1 cellular context compared by ENCODE assay signal in the genomic region with DNA sequence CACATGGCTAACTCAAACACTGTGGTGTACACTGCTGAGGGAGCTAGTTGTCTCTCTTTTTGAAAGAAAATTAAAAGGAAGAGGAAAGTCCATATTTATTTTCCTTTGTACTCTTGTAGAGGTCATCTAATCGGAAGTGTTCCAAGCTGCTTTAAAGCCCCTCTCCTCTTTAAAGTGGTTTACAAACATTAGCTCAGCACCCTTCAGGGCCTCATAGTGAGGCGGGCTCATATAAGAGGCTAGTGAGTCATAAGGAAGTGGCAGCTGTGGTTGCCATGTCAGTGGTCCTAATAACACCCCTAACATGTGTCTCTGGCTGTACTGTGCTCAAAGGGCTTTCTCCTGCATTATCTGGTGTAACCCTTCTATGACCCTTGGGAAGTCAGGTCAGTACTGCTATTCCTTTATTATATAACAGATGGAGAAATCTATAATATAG.
A peak's percentile ranks its signal among the peaks of the same experiment; 100 is the strongest.
TF ChIP-seq lines count a peak whose summit lies in the region.

No MANE protein-coding gene starts in this region.

TF ChIP-seq in HepG2, 621 proteins besides CTCF, POLR2A, EP300 and RAD21 (continued from another document and continues in another):
- TF ChIP-seq, protein P1, sequence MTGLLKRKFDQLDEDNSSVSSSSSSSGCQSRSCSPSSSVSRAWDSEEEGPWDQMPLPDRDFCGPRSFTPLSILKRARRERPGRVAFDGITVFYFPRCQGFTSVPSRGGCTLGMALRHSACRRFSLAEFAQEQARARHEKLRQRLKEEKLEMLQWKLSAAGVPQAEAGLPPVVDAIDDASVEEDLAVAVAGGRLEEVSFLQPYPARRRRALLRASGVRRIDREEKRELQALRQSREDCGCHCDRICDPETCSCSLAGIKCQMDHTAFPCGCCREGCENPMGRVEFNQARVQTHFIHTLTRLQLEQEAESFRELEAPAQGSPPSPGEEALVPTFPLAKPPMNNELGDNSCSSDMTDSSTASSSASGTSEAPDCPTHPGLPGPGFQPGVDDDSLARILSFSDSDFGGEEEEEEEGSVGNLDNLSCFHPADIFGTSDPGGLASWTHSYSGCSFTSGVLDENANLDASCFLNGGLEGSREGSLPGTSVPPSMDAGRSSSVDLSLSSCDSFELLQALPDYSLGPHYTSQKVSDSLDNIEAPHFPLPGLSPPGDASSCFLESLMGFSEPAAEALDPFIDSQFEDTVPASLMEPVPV (CRISPR knock-in tag; IDR thresholded peaks at IDR 0.05): peak; percentile 78; the same call in 1 of the 2 replicates
- TF ChIP-seq ZNF230 (CRISPR knock-in tag; IDR thresholded peaks at IDR 0.05) (no peak), KDM6A (CRISPR knock-in tag; IDR thresholded peaks at IDR 0.05; ENCODE audit: low read depth) (peak; percentile 99), MAF1 (CRISPR knock-in tag; IDR thresholded peaks at IDR 0.05; ENCODE audit: borderline replicate concordance) (0 out of 2 replicates have a peak, but pooled peaks have one; percentile 59), ZNF446 (CRISPR knock-in tag; IDR thresholded peaks at IDR 0.05) (no peak), ZNF124 (CRISPR knock-in tag; IDR thresholded peaks at IDR 0.05) (peak; percentile 80; the same call in 1 of the 2 replicates), ZNF816 (CRISPR knock-in tag; IDR thresholded peaks at IDR 0.05; ENCODE audit: borderline replicate concordance) (peak; percentile 26; the same call in 1 of the 2 replicates), AHR (CRISPR knock-in tag; IDR thresholded peaks at IDR 0.05) (no peak; the same call in 1 of the 2 replicates), ZNF543 (CRISPR knock-in tag; IDR thresholded peaks at IDR 0.05) (no peak), ADNP (CRISPR knock-in tag; IDR thresholded peaks at IDR 0.05) (no peak), POLR2AphosphoS5 (IDR thresholded peaks at IDR 0.05; ENCODE audit: low read depth, low read length) (no peak; the same call in none of the 2 replicates), ERF (CRISPR knock-in tag; IDR thresholded peaks at IDR 0.05) (peak; percentile 100), PHF20 (CRISPR knock-in tag; IDR thresholded peaks at IDR 0.05) (no peak), ONECUT2 (CRISPR knock-in tag; IDR thresholded peaks at IDR 0.05) (no peak; the same call in 1 of the 2 replicates), FOXP1 (IDR thresholded peaks at IDR 0.05) (peak; percentile 43; the same call in 1 of the 2 replicates), FOXP1 (CRISPR knock-in tag; IDR thresholded peaks at IDR 0.05) (peak; percentile 99), ZMYM3 (CRISPR knock-in tag; IDR thresholded peaks at IDR 0.05) (peak; percentile 87), ZNF563 (CRISPR knock-in tag; IDR thresholded peaks at IDR 0.05) (no peak), SETDB1 (CRISPR knock-in tag; IDR thresholded peaks at IDR 0.05; ENCODE audit: borderline replicate concordance) (no peak), RARA (CRISPR knock-in tag; IDR thresholded peaks at IDR 0.05) (peak; percentile 98), SOX5 (CRISPR knock-in tag; IDR thresholded peaks at IDR 0.05; ENCODE audit: borderline replicate concordance) (peak; percentile 97), AGO2 (optimal IDR thresholded peaks at IDR 0.05; ENCODE audit: low read depth, low read length) (no peak), EHMT2 (IDR thresholded peaks at IDR 0.05; ENCODE audit: borderline replicate concordance, low read depth, low read length) (0 out of 2 replicates have a peak, but pooled peaks have one; percentile 73), ZSCAN30 (CRISPR knock-in tag; IDR thresholded peaks at IDR 0.05) (0 out of 2 replicates have a peak, but pooled peaks have one; percentile 66)
- TF ChIP-seq, protein P2, sequence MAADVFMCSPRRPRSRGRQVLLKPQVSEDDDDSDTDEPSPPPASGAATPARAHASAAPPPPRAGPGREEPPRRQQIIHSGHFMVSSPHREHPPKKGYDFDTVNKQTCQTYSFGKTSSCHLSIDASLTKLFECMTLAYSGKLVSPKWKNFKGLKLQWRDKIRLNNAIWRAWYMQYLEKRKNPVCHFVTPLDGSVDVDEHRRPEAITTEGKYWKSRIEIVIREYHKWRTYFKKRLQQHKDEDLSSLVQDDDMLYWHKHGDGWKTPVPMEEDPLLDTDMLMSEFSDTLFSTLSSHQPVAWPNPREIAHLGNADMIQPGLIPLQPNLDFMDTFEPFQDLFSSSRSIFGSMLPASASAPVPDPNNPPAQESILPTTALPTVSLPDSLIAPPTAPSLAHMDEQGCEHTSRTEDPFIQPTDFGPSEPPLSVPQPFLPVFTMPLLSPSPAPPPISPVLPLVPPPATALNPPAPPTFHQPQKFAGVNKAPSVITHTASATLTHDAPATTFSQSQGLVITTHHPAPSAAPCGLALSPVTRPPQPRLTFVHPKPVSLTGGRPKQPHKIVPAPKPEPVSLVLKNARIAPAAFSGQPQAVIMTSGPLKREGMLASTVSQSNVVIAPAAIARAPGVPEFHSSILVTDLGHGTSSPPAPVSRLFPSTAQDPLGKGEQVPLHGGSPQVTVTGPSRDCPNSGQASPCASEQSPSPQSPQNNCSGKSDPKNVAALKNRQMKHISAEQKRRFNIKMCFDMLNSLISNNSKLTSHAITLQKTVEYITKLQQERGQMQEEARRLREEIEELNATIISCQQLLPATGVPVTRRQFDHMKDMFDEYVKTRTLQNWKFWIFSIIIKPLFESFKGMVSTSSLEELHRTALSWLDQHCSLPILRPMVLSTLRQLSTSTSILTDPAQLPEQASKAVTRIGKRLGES (CRISPR knock-in tag; IDR thresholded peaks at IDR 0.05; ENCODE audit: borderline replicate concordance): no peak
- TF ChIP-seq, protein P3, sequence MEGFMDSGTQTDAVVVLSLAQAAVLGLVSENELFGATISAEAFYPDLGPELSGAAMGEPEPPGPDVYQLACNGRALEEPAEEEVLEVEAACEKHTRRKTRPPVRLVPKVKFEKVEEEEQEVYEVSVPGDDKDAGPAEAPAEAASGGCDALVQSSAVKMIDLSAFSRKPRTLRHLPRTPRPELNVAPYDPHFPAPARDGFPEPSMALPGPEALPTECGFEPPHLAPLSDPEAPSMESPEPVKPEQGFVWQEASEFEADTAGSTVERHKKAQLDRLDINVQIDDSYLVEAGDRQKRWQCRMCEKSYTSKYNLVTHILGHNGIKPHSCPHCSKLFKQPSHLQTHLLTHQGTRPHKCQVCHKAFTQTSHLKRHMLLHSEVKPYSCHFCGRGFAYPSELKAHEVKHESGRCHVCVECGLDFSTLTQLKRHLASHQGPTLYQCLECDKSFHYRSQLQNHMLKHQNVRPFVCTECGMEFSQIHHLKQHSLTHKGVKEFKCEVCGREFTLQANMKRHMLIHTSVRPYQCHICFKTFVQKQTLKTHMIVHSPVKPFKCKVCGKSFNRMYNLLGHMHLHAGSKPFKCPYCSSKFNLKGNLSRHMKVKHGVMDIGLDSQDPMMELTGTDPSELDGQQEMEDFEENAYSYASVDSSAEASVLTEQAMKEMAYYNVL (CRISPR knock-in tag; IDR thresholded peaks at IDR 0.05; ENCODE audit: borderline replicate concordance): peak; percentile 98
- TF ChIP-seq, protein P4, sequence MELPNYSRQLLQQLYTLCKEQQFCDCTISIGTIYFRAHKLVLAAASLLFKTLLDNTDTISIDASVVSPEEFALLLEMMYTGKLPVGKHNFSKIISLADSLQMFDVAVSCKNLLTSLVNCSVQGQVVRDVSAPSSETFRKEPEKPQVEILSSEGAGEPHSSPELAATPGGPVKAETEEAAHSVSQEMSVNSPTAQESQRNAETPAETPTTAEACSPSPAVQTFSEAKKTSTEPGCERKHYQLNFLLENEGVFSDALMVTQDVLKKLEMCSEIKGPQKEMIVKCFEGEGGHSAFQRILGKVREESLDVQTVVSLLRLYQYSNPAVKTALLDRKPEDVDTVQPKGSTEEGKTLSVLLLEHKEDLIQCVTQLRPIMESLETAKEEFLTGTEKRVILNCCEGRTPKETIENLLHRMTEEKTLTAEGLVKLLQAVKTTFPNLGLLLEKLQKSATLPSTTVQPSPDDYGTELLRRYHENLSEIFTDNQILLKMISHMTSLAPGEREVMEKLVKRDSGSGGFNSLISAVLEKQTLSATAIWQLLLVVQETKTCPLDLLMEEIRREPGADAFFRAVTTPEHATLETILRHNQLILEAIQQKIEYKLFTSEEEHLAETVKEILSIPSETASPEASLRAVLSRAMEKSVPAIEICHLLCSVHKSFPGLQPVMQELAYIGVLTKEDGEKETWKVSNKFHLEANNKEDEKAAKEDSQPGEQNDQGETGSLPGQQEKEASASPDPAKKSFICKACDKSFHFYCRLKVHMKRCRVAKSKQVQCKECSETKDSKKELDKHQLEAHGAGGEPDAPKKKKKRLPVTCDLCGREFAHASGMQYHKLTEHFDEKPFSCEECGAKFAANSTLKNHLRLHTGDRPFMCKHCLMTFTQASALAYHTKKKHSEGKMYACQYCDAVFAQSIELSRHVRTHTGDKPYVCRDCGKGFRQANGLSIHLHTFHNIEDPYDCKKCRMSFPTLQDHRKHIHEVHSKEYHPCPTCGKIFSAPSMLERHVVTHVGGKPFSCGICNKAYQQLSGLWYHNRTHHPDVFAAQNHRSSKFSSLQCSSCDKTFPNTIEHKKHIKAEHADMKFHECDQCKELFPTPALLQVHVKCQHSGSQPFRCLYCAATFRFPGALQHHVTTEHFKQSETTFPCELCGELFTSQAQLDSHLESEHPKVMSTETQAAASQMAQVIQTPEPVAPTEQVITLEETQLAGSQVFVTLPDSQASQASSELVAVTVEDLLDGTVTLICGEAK (IDR thresholded peaks at IDR 0.05): no peak
- TF ChIP-seq, protein P4 (CRISPR knock-in tag; IDR thresholded peaks at IDR 0.05): peak; percentile 65; the same call in 1 of the 2 replicates
- TF ChIP-seq, protein P5, sequence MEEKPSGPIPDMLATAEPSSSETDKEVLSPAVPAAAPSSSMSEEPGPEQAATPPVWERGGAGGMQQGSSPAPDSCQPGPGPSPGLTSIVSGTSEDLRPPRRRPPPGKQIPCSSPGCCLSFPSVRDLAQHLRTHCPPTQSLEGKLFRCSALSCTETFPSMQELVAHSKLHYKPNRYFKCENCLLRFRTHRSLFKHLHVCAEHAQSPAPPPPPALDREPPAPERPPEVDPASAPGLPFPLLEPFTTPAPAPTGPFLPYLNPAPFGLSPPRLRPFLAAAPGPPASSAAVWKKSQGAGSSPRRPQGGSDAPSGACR (CRISPR knock-in tag; IDR thresholded peaks at IDR 0.05): no peak
- TF ChIP-seq, protein P6, sequence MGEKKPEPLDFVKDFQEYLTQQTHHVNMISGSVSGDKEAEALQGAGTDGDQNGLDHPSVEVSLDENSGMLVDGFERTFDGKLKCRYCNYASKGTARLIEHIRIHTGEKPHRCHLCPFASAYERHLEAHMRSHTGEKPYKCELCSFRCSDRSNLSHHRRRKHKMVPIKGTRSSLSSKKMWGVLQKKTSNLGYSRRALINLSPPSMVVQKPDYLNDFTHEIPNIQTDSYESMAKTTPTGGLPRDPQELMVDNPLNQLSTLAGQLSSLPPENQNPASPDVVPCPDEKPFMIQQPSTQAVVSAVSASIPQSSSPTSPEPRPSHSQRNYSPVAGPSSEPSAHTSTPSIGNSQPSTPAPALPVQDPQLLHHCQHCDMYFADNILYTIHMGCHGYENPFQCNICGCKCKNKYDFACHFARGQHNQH (CRISPR knock-in tag; IDR thresholded peaks at IDR 0.05): peak; percentile 98
- TF ChIP-seq, protein P7, sequence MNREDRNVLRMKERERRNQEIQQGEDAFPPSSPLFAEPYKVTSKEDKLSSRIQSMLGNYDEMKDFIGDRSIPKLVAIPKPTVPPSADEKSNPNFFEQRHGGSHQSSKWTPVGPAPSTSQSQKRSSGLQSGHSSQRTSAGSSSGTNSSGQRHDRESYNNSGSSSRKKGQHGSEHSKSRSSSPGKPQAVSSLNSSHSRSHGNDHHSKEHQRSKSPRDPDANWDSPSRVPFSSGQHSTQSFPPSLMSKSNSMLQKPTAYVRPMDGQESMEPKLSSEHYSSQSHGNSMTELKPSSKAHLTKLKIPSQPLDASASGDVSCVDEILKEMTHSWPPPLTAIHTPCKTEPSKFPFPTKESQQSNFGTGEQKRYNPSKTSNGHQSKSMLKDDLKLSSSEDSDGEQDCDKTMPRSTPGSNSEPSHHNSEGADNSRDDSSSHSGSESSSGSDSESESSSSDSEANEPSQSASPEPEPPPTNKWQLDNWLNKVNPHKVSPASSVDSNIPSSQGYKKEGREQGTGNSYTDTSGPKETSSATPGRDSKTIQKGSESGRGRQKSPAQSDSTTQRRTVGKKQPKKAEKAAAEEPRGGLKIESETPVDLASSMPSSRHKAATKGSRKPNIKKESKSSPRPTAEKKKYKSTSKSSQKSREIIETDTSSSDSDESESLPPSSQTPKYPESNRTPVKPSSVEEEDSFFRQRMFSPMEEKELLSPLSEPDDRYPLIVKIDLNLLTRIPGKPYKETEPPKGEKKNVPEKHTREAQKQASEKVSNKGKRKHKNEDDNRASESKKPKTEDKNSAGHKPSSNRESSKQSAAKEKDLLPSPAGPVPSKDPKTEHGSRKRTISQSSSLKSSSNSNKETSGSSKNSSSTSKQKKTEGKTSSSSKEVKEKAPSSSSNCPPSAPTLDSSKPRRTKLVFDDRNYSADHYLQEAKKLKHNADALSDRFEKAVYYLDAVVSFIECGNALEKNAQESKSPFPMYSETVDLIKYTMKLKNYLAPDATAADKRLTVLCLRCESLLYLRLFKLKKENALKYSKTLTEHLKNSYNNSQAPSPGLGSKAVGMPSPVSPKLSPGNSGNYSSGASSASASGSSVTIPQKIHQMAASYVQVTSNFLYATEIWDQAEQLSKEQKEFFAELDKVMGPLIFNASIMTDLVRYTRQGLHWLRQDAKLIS (CRISPR knock-in tag; IDR thresholded peaks at IDR 0.05): no peak
